24 cellular contexts compared by ENCODE assay signal in the genomic region with DNA sequence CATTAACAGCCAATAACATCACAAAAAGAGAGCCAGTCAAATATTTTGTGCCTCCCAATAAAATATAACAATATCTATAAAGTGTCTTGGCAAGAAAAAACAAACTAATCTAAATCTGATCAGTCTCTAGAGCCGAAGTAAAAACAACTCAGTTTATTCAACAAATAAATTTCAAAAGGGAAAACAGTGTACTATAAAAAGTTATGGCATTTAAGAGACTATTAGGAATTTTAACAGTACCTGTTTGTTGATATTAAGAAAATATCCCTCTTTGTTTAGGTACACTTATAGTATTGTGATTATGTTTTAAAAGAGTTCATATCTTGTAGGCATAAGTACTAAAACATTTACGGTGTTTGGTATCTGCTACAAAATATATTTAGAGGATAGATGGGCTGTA. TPM values are rescaled to one million over a fixed set of nuclear protein-coding genes. Genes with fewer than 3 reads are reported as not detected.
"Had no signal": no experiment of that assay in that cellular context is flagged by ENCODE, and none has a peak within 500 bp of the region (broad histone marks: within the 10 kb centered on the region; RNA-seq: fewer than 3 reads in every experiment).

No MANE protein-coding gene starts in this region.

- H3K9me3 ChIP-seq: MG63, SJSA1 had no signal

- H3K36me3 ChIP-seq: MG63, SJSA1 had no signal

- H3K4me3 ChIP-seq: MG63, SJSA1, SK-N-MC had no signal

- FAIRE-seq: RCC 7860 had no signal

- DNase-seq: KBM-7, MG63, NCI-H1092, NCI-H1105 treated with DMSO at 0.1 percent for 48 hours, NCI-H1417 treated with DMSO at 0.1 percent for 48 hours, NCI-H146, NCI-H1694 treated with DMSO at 0.1 percent for 48 hours, NCI-H1930, NCI-H2081, NCI-H2107, NCI-H226, NCI-H446, NCI-H510A, NCI-H524 treated with DMSO at 0.1 percent for 48 hours, NCI-H69, NCI-H774, Right ventricle myocardium superior, RPMI8226, SIG-M5 had no signal

- H3K4me1 ChIP-seq: SJSA1 had no signal

- H3K27me3 ChIP-seq: MG63, SJSA1 had no signal

- H3K27ac ChIP-seq: SJSA1, SK-N-MC had no signal

RNA-seq across cellular contexts. Expression of gene LHX9, which starts 51.4 kb away (rescaled TPM):
- total RNA-seq: HT-29, LHCN-M2 had no signal
